1 cellular context compared by ENCODE assay signal in the genomic region with DNA sequence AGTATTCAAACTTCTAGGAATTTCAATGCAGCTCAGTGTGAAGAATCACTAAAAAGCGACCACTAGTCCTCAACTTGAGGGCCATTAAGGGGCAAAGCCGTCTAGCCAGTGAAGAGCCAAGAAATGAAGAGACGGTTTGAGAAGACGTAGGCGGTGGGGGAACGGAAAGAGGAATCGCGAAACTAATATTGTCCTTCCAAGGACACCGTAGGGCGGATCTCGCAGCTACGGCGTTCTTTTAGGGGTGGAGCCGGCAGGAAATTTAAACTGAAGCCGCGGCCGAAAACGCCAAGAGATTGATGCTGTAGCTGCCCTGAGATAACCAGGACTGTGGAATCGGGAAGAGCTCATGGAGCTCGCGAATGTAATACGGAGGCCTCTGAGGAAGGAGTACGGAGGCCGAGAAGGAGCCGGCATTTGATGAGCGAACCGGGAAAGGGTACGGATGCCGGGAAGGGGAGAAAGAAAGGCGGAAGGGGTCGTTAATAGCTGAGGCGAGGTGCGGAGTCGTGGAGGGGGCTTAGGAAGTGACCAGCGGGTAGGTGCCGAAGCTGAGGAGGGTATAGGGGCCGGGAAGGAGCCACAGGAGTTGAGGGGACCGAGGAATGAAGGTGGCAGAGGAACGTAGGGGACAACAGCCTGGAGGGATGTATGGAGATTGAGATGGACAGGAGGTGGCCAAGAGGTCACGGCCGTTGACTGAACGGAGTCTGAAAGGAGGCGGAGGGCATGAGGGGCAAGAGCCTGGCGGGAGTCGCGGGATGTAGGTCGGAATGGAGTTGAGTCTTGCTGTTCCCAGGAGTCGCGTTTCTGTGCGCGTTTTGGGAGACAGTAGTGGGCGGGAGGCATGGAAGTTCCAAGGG.
TF ChIP-seq lines count a peak whose summit lies in the region.

A gene with protein sequence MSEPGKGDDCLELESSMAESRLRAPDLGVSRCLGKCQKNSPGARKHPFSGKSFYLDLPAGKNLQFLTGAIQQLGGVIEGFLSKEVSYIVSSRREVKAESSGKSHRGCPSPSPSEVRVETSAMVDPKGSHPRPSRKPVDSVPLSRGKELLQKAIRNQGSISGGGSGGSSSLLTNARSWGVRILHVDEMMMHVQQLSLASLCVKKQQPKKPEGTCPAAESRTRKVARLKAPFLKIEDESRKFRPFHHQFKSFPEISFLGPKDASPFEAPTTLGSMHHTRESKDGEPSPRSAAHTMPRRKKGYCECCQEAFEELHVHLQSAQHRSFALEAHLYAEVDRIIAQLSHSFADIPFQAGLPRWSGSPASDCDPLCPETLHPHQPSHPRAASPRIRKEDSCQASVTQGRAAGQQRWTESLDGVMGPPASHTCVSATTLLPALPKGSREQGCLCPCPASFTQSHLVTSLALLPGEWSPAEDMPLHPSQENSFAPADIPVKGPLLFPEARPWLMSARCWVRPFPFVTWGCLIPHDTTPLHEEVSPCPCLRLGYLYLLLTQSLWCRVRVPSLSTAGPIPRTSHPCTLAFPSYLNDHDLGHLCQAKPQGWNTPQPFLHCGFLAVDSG (plus strand): TSS at position 265 of the 863 bp plus-strand sequence. CDS start 156 bp downstream, at position 421.

TF ChIP-seq in K562, 482 proteins besides CTCF, POLR2A, EP300 and RAD21 (continued from another document and continues in another):
- TF ChIP-seq, protein P1, sequence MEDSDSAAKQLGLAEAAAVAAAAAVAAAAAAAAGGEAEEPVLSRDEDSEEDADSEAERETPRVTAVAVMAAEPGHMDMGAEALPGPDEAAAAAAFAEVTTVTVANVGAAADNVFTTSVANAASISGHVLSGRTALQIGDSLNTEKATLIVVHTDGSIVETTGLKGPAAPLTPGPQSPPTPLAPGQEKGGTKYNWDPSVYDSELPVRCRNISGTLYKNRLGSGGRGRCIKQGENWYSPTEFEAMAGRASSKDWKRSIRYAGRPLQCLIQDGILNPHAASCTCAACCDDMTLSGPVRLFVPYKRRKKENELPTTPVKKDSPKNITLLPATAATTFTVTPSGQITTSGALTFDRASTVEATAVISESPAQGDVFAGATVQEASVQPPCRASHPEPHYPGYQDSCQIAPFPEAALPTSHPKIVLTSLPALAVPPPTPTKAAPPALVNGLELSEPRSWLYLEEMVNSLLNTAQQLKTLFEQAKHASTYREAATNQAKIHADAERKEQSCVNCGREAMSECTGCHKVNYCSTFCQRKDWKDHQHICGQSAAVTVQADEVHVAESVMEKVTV (CRISPR knock-in tag; IDR thresholded peaks at IDR 0.05), result no peak
- TF ChIP-seq, protein P2, sequence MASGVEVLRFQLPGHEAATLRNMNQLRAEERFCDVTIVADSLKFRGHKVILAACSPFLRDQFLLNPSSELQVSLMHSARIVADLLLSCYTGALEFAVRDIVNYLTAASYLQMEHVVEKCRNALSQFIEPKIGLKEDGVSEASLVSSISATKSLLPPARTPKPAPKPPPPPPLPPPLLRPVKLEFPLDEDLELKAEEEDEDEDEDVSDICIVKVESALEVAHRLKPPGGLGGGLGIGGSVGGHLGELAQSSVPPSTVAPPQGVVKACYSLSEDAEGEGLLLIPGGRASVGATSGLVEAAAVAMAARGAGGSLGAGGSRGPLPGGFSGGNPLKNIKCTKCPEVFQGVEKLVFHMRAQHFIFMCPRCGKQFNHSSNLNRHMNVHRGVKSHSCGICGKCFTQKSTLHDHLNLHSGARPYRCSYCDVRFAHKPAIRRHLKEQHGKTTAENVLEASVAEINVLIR (CRISPR knock-in tag; IDR thresholded peaks at IDR 0.05), result no peak
- TF ChIP-seq ZNF79 (CRISPR knock-in tag; IDR thresholded peaks at IDR 0.05; ENCODE audit: low read depth) (no peak), FOXP1 (CRISPR knock-in tag; IDR thresholded peaks at IDR 0.05) (no peak), NFYB (IDR thresholded peaks at IDR 0.05; ENCODE audit: extremely low read depth, insufficient read length) (no peak), ESRRB (CRISPR knock-in tag; IDR thresholded peaks at IDR 0.05; ENCODE audit: borderline replicate concordance) (no peak), KLF16 (IDR thresholded peaks at IDR 0.05) (peak; percentile 95), ZNF24 (IDR thresholded peaks at IDR 0.05) (peak; percentile 13), GABPA (tag; conservative IDR thresholded peaks at IDR 0.05; ENCODE audit: low read depth) (peak; percentile 59), FOXJ2 (tag; IDR thresholded peaks at IDR 0.05) (no peak), ZFP30 (CRISPR knock-in tag; IDR thresholded peaks at IDR 0.05; ENCODE audit: borderline replicate concordance) (no peak), ZNF780A (CRISPR knock-in tag; IDR thresholded peaks at IDR 0.05) (no peak), NFATC3 (IDR thresholded peaks at IDR 0.05) (0 out of 2 replicates have a peak, but pooled peaks have one; percentile 1), RBM17 (IDR thresholded peaks at IDR 0.05; ENCODE audit: borderline replicate concordance, low read depth, low read length) (no peak), NFIC (IDR thresholded peaks at IDR 0.05) (peak; percentile 31; the same call in 1 of the 2 replicates), SIN3B (IDR thresholded peaks at IDR 0.05; ENCODE audit: low read depth) (peak; percentile 57; the same call in 1 of the 2 replicates), ZNF263 (CRISPR knock-in tag; IDR thresholded peaks at IDR 0.05; ENCODE audit: borderline replicate concordance) (0 out of 2 replicates have a peak, but pooled peaks have one; percentile 14), POLR2AphosphoS5 (IDR thresholded peaks at IDR 0.05; ENCODE audit: control insufficient read depth, insufficient read depth, low read depth, low read length) (peak; percentile 83), YY1 (IDR thresholded peaks at IDR 0.05; ENCODE audit: borderline replicate concordance in 1 of 3, control insufficient read depth in 1 of 3, extremely low read depth in 1 of 3, insufficient read depth in 3 of 3, insufficient read length in 1 of 3, insufficient replicate concordance in 2 of 3, low read depth in 1 of 3, low read length in 2 of 3) (peak in 2 of 3 experiments; percentile 23 to 40), ZNF76 (CRISPR knock-in tag; IDR thresholded peaks at IDR 0.05; ENCODE audit: borderline replicate concordance) (no peak), NFIX (CRISPR knock-in tag; IDR thresholded peaks at IDR 0.05; ENCODE audit: low read depth) (no peak), RFX7 (CRISPR knock-in tag; IDR thresholded peaks at IDR 0.05) (no peak), HDAC3 (IDR thresholded peaks at IDR 0.05; ENCODE audit: borderline replicate concordance, partially characterized antibody) (no peak), KDM4B (IDR thresholded peaks at IDR 0.05; ENCODE audit: borderline replicate concordance in 2 of 2, low read depth in 1 of 2) (no peak), ZZZ3 (IDR thresholded peaks at IDR 0.05) (0 out of 2 replicates have a peak, but pooled peaks have one; percentile 79), SAFB (IDR thresholded peaks at IDR 0.05; ENCODE audit: borderline replicate concordance, low read depth, low read length) (no peak), ZNF146 (CRISPR knock-in tag; IDR thresholded peaks at IDR 0.05; ENCODE audit: unreplicated experiment) (no peak), KAT7 (CRISPR knock-in tag; IDR thresholded peaks at IDR 0.05; ENCODE audit: borderline replicate concordance) (no peak), ZNF354B (CRISPR knock-in tag; IDR thresholded peaks at IDR 0.05) (no peak), FUS (optimal IDR thresholded peaks at IDR 0.05; ENCODE audit: low read depth, low read length) (no peak), TAF7 (tag; IDR thresholded peaks at IDR 0.05) (peak; percentile 55)
- TF ChIP-seq, protein P3, sequence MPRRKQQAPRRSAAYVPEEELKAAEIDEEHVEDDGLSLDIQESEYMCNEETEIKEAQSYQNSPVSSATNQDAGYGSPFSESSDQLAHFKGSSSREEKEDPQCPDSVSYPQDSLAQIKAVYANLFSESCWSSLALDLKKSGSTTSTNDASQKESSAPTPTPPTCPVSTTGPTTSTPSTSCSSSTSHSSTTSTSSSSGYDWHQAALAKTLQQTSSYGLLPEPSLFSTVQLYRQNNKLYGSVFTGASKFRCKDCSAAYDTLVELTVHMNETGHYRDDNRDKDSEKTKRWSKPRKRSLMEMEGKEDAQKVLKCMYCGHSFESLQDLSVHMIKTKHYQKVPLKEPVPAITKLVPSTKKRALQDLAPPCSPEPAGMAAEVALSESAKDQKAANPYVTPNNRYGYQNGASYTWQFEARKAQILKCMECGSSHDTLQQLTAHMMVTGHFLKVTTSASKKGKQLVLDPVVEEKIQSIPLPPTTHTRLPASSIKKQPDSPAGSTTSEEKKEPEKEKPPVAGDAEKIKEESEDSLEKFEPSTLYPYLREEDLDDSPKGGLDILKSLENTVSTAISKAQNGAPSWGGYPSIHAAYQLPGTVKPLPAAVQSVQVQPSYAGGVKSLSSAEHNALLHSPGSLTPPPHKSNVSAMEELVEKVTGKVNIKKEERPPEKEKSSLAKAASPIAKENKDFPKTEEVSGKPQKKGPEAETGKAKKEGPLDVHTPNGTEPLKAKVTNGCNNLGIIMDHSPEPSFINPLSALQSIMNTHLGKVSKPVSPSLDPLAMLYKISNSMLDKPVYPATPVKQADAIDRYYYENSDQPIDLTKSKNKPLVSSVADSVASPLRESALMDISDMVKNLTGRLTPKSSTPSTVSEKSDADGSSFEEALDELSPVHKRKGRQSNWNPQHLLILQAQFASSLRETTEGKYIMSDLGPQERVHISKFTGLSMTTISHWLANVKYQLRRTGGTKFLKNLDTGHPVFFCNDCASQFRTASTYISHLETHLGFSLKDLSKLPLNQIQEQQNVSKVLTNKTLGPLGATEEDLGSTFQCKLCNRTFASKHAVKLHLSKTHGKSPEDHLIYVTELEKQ (CRISPR knock-in tag; IDR thresholded peaks at IDR 0.05), result no peak
- TF ChIP-seq, protein P4, sequence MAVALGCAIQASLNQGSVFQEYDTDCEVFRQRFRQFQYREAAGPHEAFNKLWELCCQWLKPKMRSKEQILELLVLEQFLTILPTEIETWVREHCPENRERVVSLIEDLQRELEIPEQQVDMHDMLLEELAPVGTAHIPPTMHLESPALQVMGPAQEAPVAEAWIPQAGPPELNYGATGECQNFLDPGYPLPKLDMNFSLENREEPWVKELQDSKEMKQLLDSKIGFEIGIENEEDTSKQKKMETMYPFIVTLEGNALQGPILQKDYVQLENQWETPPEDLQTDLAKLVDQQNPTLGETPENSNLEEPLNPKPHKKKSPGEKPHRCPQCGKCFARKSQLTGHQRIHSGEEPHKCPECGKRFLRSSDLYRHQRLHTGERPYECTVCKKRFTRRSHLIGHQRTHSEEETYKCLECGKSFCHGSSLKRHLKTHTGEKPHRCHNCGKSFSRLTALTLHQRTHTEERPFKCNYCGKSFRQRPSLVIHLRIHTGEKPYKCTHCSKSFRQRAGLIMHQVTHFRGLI (CRISPR knock-in tag; IDR thresholded peaks at IDR 0.05), result no peak
- TF ChIP-seq, protein P5, sequence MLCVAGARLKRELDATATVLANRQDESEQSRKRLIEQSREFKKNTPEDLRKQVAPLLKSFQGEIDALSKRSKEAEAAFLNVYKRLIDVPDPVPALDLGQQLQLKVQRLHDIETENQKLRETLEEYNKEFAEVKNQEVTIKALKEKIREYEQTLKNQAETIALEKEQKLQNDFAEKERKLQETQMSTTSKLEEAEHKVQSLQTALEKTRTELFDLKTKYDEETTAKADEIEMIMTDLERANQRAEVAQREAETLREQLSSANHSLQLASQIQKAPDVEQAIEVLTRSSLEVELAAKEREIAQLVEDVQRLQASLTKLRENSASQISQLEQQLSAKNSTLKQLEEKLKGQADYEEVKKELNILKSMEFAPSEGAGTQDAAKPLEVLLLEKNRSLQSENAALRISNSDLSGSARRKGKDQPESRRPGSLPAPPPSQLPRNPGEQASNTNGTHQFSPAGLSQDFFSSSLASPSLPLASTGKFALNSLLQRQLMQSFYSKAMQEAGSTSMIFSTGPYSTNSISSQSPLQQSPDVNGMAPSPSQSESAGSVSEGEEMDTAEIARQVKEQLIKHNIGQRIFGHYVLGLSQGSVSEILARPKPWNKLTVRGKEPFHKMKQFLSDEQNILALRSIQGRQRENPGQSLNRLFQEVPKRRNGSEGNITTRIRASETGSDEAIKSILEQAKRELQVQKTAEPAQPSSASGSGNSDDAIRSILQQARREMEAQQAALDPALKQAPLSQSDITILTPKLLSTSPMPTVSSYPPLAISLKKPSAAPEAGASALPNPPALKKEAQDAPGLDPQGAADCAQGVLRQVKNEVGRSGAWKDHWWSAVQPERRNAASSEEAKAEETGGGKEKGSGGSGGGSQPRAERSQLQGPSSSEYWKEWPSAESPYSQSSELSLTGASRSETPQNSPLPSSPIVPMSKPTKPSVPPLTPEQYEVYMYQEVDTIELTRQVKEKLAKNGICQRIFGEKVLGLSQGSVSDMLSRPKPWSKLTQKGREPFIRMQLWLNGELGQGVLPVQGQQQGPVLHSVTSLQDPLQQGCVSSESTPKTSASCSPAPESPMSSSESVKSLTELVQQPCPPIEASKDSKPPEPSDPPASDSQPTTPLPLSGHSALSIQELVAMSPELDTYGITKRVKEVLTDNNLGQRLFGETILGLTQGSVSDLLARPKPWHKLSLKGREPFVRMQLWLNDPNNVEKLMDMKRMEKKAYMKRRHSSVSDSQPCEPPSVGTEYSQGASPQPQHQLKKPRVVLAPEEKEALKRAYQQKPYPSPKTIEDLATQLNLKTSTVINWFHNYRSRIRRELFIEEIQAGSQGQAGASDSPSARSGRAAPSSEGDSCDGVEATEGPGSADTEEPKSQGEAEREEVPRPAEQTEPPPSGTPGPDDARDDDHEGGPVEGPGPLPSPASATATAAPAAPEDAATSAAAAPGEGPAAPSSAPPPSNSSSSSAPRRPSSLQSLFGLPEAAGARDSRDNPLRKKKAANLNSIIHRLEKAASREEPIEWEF (CRISPR knock-in tag; IDR thresholded peaks at IDR 0.05), result no peak
- TF ChIP-seq, protein P6, sequence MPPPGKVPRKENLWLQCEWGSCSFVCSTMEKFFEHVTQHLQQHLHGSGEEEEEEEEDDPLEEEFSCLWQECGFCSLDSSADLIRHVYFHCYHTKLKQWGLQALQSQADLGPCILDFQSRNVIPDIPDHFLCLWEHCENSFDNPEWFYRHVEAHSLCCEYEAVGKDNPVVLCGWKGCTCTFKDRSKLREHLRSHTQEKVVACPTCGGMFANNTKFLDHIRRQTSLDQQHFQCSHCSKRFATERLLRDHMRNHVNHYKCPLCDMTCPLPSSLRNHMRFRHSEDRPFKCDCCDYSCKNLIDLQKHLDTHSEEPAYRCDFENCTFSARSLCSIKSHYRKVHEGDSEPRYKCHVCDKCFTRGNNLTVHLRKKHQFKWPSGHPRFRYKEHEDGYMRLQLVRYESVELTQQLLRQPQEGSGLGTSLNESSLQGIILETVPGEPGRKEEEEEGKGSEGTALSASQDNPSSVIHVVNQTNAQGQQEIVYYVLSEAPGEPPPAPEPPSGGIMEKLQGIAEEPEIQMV (tag; conservative IDR thresholded peaks at IDR 0.05; ENCODE audit: low read depth), result no peak
- TF ChIP-seq, protein P7, sequence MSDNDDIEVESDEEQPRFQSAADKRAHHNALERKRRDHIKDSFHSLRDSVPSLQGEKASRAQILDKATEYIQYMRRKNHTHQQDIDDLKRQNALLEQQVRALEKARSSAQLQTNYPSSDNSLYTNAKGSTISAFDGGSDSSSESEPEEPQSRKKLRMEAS (CRISPR knock-in tag; IDR thresholded peaks at IDR 0.05), result peak; percentile 57
- TF ChIP-seq, protein P8, sequence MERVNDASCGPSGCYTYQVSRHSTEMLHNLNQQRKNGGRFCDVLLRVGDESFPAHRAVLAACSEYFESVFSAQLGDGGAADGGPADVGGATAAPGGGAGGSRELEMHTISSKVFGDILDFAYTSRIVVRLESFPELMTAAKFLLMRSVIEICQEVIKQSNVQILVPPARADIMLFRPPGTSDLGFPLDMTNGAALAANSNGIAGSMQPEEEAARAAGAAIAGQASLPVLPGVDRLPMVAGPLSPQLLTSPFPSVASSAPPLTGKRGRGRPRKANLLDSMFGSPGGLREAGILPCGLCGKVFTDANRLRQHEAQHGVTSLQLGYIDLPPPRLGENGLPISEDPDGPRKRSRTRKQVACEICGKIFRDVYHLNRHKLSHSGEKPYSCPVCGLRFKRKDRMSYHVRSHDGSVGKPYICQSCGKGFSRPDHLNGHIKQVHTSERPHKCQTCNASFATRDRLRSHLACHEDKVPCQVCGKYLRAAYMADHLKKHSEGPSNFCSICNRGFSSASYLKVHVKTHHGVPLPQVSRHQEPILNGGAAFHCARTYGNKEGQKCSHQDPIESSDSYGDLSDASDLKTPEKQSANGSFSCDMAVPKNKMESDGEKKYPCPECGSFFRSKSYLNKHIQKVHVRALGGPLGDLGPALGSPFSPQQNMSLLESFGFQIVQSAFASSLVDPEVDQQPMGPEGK (CRISPR knock-in tag; IDR thresholded peaks at IDR 0.05; ENCODE audit: borderline replicate concordance), result no peak
